8 cellular contexts compared by ENCODE assay signal in genomic region chr13:49995535-49996165, GRCh38. TPM values are rescaled to one million over a fixed set of nuclear protein-coding genes. Genes with fewer than 3 reads are reported as not detected.
DNase-seq lines count a peak whose midpoint lies in the region; ATAC-seq and TF ChIP-seq lines count a peak whose summit lies in the region.

No MANE protein-coding gene starts in this region.

- peaks cover 34% of the 10 kb centered on the region for H3K36me3 Mint-ChIP-seq in activated CD8-positive, alpha-beta T cell treated with anti-CD3 and anti-CD28 coated beads, Interleukin-2, amount 10 ng/mL, durations not matched to agents 7 days and 5 days (ENCODE audit: low read depth)

- TF ChIP-seq CTCF in left ventricle myocardium inferior (IDR thresholded peaks at IDR 0.05; ENCODE audit: borderline replicate concordance) (no peak), stomach (IDR thresholded peaks at IDR 0.05) (no peak)

- WGBS in stomach, 5 donors = 36 to 46% (median 43%) methylated on average over 15 of the region's 15 CpGs

- no peaks in the 10 kb centered on the region for H3K27me3 Mint-ChIP-seq in activated CD8-positive, alpha-beta T cell treated with anti-CD3 and anti-CD28 coated beads, Interleukin-2, amount 10 ng/mL, durations not matched to agents 7 days and 5 days (ENCODE audit: low read depth)

- H3K9me3 ChIP-seq in left ventricle myocardium inferior (replicated peaks) (no peaks in the 10 kb centered on the region), iPS-15b (ENCODE audit: control insufficient read depth, insufficient read depth, low read length) (no peaks in the 10 kb centered on the region), stomach (no peaks in the 10 kb centered on the region)

- H3K4me1 ChIP-seq in left ventricle myocardium inferior (peaks cover 49% of the 10 kb centered on the region), iPS-15b (ENCODE audit: control insufficient read depth, insufficient read depth, low read length) (peaks cover 8% of the 10 kb centered on the region), stomach (peaks cover 19 to 40% (median 32%) of the 10 kb centered on the region in 4 donors)

- H3K4me3 ChIP-seq in left ventricle myocardium inferior (peak overlapping the region; percentile 91), iPS-15b (ENCODE audit: low read depth, low read length) (peak overlapping the region; percentile 62), stomach (peak overlapping the region; percentile 57 to 86 (median 82))

- H3K36me3 ChIP-seq in left ventricle myocardium inferior (peaks cover 29% of the 10 kb centered on the region), iPS-15b (ENCODE audit: control insufficient read depth, insufficient read depth, low read length) (no peaks in the 10 kb centered on the region), stomach (peaks cover 0 to 15% (median 10%) of the 10 kb centered on the region in 4 donors)

- intact Hi-C loops in left ventricle myocardium inferior (cut with micrococcal nuclease) = no loop called here
- intact Hi-C loops in left ventricle myocardium superior (cut with micrococcal nuclease) = loop anchor here (10.0 kb wide), 1 partner anchor 89 kb away; no protein-coding TSS in a partner anchor
- intact Hi-C loops in stomach (cut with DNase I; ENCODE audit: low total_unique reads) = no loop called here

- no peak for TF ChIP-seq POLR2A in stomach (IDR thresholded peaks at IDR 0.05)

- DNase-seq in left ventricle myocardium inferior (no peak), left ventricle myocardium superior (no peak), stomach (no peak), NCI-H446 treated with DMSO at 0.1 percent for 48 hours (lab: John Stamatoyannopoulos, UW) (no peak)
- DNase-seq in activated CD8-positive, alpha-beta T cell treated with anti-CD3 and anti-CD28 coated beads, Interleukin-2, amount 10 ng/mL, durations not matched to agents 7 days and 5 days = no peak

- H3K9ac ChIP-seq in iPS-15b (ENCODE audit: low read depth, low read length) = no peak overlapping the region

- ATAC-seq in left ventricle myocardium superior (no peak), HG03196 (IDR thresholded peaks at IDR 0.05; ENCODE audit: unreplicated experiment) (no peak), GM19455 (IDR thresholded peaks at IDR 0.05; ENCODE audit: unreplicated experiment) (no peak)
- ATAC-seq in activated CD8-positive, alpha-beta T cell treated with anti-CD3 and anti-CD28 coated beads, Interleukin-2, amount 10 ng/mL, durations not matched to agents 7 days and 5 days = no peak

- CTCF ChIA-PET in activated CD8-positive, alpha-beta T cell treated with anti-CD3 and anti-CD28 coated beads, Interleukin-2, amount 10 ng/mL, durations not matched to agents 7 days and 5 days (lab: Charles Lee) = interaction anchor here (0.7 to 3.3 kb wide), 4 partner anchors 18 to 131 kb away, joined by 3 to 34 read pairs (median 14); no protein-coding TSS in a partner anchor

- H3K27ac Mint-ChIP-seq in activated CD8-positive, alpha-beta T cell treated with anti-CD3 and anti-CD28 coated beads, Interleukin-2, amount 10 ng/mL, durations not matched to agents 7 days and 5 days = peak overlapping the region; percentile 69

- H3K4me3 Mint-ChIP-seq in activated CD8-positive, alpha-beta T cell treated with anti-CD3 and anti-CD28 coated beads, Interleukin-2, amount 10 ng/mL, durations not matched to agents 7 days and 5 days = peak overlapping the region; percentile 68

- TF ChIP-seq EP300 in stomach (IDR thresholded peaks at IDR 0.05) = no peak

- no peaks in the 10 kb centered on the region for H3K9me3 Mint-ChIP-seq in activated CD8-positive, alpha-beta T cell treated with anti-CD3 and anti-CD28 coated beads, Interleukin-2, amount 10 ng/mL, durations not matched to agents 7 days and 5 days (ENCODE audit: insufficient read depth)

- H3K27me3 ChIP-seq in left ventricle myocardium inferior (ENCODE audit: low read depth) = no peaks in the 10 kb centered on the region
- peaks cover 5% of the 10 kb centered on the region for H3K27me3 ChIP-seq in iPS-15b (ENCODE audit: control insufficient read depth, insufficient read depth, low read length)
- H3K27me3 ChIP-seq in stomach = no peaks in the 10 kb centered on the region

- H3K27ac ChIP-seq in left ventricle myocardium inferior (replicated peaks) = peak overlapping the region; percentile 99
- H3K27ac ChIP-seq in stomach = peak overlapping the region; percentile 94 to 100 (median 99)

- peaks cover 29% of the 10 kb centered on the region for H3K4me1 Mint-ChIP-seq in activated CD8-positive, alpha-beta T cell treated with anti-CD3 and anti-CD28 coated beads, Interleukin-2, amount 10 ng/mL, durations not matched to agents 7 days and 5 days (ENCODE audit: low read depth)

- POLR2A ChIA-PET in activated CD8-positive, alpha-beta T cell treated with anti-CD3 and anti-CD28 coated beads, Interleukin-2, amount 10 ng/mL, durations not matched to agents 7 days and 5 days (lab: Charles Lee) = interaction anchor here (2.0 to 3.1 kb wide), 3 partner anchors 86 to 916 kb away, joined by 9 to 63 read pairs (median 23); no protein-coding TSS in a partner anchor

RNA-seq across cellular contexts. Expression of gene TRIM13, which starts 1.2 kb away (rescaled TPM):
- 22.1 TPM for total RNA-seq in left ventricle myocardium inferior
- total RNA-seq in left ventricle myocardium superior = 26.0 TPM
- 10 to 100 TPM; 11.8 to 12.0 TPM for total RNA-seq in activated CD8-positive, alpha-beta T cell treated with anti-CD3 and anti-CD28 coated beads, Interleukin-2, amount 10 ng/mL, durations not matched to agents 7 days and 5 days
- total RNA-seq in stomach = 10 to 100 TPM in 4 of 5 donors, 1 to 10 TPM in 1; 4.1 to 23.7 (median 16.1) TPM
- 10 to 100 TPM in 1 of 3 donors, 1 to 10 TPM in 2; 7.5 to 18.6 (median 8.3) TPM for polyA plus RNA-seq in stomach

RNA-seq across cellular contexts. Expression of gene KCNRG, which starts 19.6 kb away (rescaled TPM):
- total RNA-seq in left ventricle myocardium inferior (not detected), left ventricle myocardium superior (0.32 TPM), stomach (1 to 10 TPM in 3 of 5 donors, not detected in 2; 1.2 to 5.0 (median 3.8) TPM)
- under 1 TPM; 0.18 to 0.82 TPM for total RNA-seq in activated CD8-positive, alpha-beta T cell treated with anti-CD3 and anti-CD28 coated beads, Interleukin-2, amount 10 ng/mL, durations not matched to agents 7 days and 5 days
- under 1 TPM in 2 of 3 donors, not detected in 1; 0.37 to 0.38 TPM for polyA plus RNA-seq in stomach

RNA-seq across cellular contexts. Expression of gene SPRYD7, which starts 59.5 kb away (rescaled TPM):
- 13.4 TPM for total RNA-seq in left ventricle myocardium inferior
- 11.8 TPM for total RNA-seq in left ventricle myocardium superior
- 1 to 10 TPM; 3.4 to 4.1 TPM for total RNA-seq in activated CD8-positive, alpha-beta T cell treated with anti-CD3 and anti-CD28 coated beads, Interleukin-2, amount 10 ng/mL, durations not matched to agents 7 days and 5 days
- total RNA-seq in stomach = 10 to 100 TPM in 2 of 5 donors, 1 to 10 TPM in 2, not detected in 1; 3.6 to 26.9 (median 8.9) TPM
- polyA plus RNA-seq in stomach = 10 to 100 TPM in 1 of 3 donors, 1 to 10 TPM in 2; 7.2 to 10.5 (median 8.1) TPM
